ENCODE assay signal across 21 cellular contexts in the genomic region with DNA sequence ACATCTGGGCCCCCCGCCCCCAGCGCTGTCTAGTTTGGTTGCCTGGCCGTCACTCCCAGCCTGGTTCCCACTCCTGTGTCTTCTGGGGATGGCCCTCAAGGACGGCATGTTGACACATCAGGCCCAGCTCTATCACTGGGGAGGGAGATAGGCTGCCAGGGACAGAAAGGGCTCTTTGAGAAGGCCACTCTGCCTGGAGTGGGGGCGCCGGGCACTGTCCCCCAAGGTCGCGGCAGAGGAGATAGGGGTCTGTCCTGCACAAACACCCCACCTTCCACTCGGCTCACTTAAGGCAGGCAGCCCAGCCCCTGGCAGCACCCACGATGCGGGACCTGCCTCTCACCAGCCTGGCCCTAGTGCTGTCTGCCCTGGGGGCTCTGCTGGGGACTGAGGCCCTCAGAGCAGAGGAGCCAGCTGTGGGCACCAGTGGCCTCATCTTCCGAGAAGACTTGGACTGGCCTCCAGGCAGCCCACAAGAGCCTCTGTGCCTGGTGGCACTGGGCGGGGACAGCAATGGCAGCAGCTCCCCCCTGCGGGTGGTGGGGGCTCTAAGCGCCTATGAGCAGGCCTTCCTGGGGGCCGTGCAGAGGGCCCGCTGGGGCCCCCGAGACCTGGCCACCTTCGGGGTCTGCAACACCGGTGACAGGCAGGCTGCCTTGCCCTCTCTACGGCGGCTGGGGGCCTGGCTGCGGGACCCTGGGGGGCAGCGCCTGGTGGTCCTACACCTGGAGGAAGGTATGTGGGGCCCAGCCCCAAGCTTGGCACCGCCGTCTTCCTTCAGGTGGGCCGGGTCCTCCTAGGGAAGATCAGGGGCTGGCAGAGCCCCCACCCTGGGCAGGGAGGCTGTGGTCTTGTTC. TPM values are rescaled to one million over a fixed set of nuclear protein-coding genes. Genes with fewer than 3 reads are reported as not detected.
A peak's percentile ranks its signal among the peaks of the same experiment; 100 is the strongest.
DNase-seq lines count a peak whose midpoint lies in the region; ATAC-seq, FAIRE-seq and TF ChIP-seq lines count a peak whose summit lies in the region.
"Had no signal": no experiment of that assay in that cellular context is flagged by ENCODE, and none has a peak within 500 bp of the region (broad histone marks: within the 10 kb centered on the region; RNA-seq: fewer than 3 reads in every experiment).

AMH (plus strand) TSS at position 314 of the 857 bp plus-strand sequence; CDS start at position 324, 10 bp downstream.

- peaks cover 34% of the 10 kb centered on the region for H3K36me3 ChIP-seq in CD4-positive, CD25-positive, alpha-beta regulatory T cell (ENCODE audit: control insufficient read depth, insufficient read depth, low read length)

- CTCF ChIA-PET in WTC11 (lab: Charles Lee), result interaction anchor here (0.8 to 6.2 kb wide), 5 partner anchors 10 to 96 kb away, joined by 3 to 65 read pairs (median 5); partner anchors contain the start of gene PLEKHJ1

- no peak for ATAC-seq in CD4-positive, CD25-positive, alpha-beta regulatory T cell (ENCODE audit: low read depth in 2 of 2)
- ATAC-seq in WTC11, result no peak
- no peak for ATAC-seq in stimulated activated naive CD8-positive, alpha-beta T cell treated with anti-CD3 and anti-CD28 coated beads, Interleukin-15, Interleukin-2, amounts not matched to agents 100 U/mL and 50 U/mL, for 24 hours

- peaks cover 41% of the 10 kb centered on the region for H3K4me1 ChIP-seq in CD4-positive, CD25-positive, alpha-beta regulatory T cell (ENCODE audit: control insufficient read depth, insufficient read depth, low read length, poor library complexity, severe bottlenecking)
- H3K4me1 ChIP-seq: HAP-1 had no signal

- TF ChIP-seq CTCF in WTC11 (IDR thresholded peaks at IDR 0.05) (no peak), mesothelial cell of epicardium (IDR thresholded peaks at IDR 0.05; ENCODE audit: unreplicated experiment) (no peak)

- no peaks in the 10 kb centered on the region for H3K36me3 Mint-ChIP-seq in CD4-positive, CD25-positive, alpha-beta regulatory T cell
- H3K36me3 Mint-ChIP-seq in WTC11, result peaks cover 13% of the 10 kb centered on the region
- peaks cover 4% of the 10 kb centered on the region for H3K36me3 Mint-ChIP-seq in mesothelial cell of epicardium

- H3K9me3 ChIP-seq in CD4-positive, CD25-positive, alpha-beta regulatory T cell (ENCODE audit: control insufficient read depth in 2 of 2, low read length in 2 of 2), result no peaks in the 10 kb centered on the region
- H3K9me3 ChIP-seq: esophagus squamous epithelium, HAP-1, heart right ventricle, transverse colon had no signal

- no peak within 1 kb of the TSS for H3K4me3 ChIP-seq in CD4-positive, CD25-positive, alpha-beta regulatory T cell (ENCODE audit: low read depth, low read length)
- H3K4me3 ChIP-seq: HAP-1, transverse colon had no signal

- H3K27me3 Mint-ChIP-seq in CD4-positive, CD25-positive, alpha-beta regulatory T cell, result peaks cover 12% of the 10 kb centered on the region
- H3K27me3 Mint-ChIP-seq in WTC11 (ENCODE audit: low read depth) (peaks cover 33% of the 10 kb centered on the region), mesothelial cell of epicardium (ENCODE audit: low read depth) (peaks cover 17% of the 10 kb centered on the region)

- peak; percentile 34; the same call in 1 of the 2 replicates for TF ChIP-seq POLR2A in GM12892 (IDR thresholded peaks at IDR 0.05; ENCODE audit: low read depth, low read length)

- DNase-seq in CD4-positive, CD25-positive, alpha-beta regulatory T cell, result no peak
- DNase-seq in GM12892 (ENCODE audit: insufficient read length), result no peak
- DNase-seq in WTC11 (ENCODE audit: low spot score), result no peak
- DNase-seq in mesothelial cell of epicardium (ENCODE audit: low spot score in 2 of 2, unreplicated experiment in 2 of 2), result no peak
- DNase-seq in epidermal melanocyte (ENCODE audit: insufficient read length, low spot score), result no peak
- DNase-seq in T1000 (lab: John Stamatoyannopoulos, UW), result no peak
- DNase-seq in stimulated activated naive CD8-positive, alpha-beta T cell treated with anti-CD3 and anti-CD28 coated beads, Interleukin-15, Interleukin-2, amounts not matched to agents 100 U/mL and 50 U/mL, for 24 hours, result no peak
- no peak for DNase-seq in NCI-H774 (lab: John Stamatoyannopoulos, UW)
- DNase-seq: activated T-cell treated with anti-CD3 and anti-CD28 coated beads, Interleukin-2, amount 50 U/mL, for 24 hours; C1 segment of cervical spinal cord; esophagus squamous epithelium; GDM1; heart right ventricle; kidney glomerular epithelial cell; NCI-H146; NCI-H524; transverse colon had no signal

- peaks cover 0 to 15% (median 0%) of the 10 kb centered on the region in 4 donors for H3K4me1 Mint-ChIP-seq in CD4-positive, CD25-positive, alpha-beta regulatory T cell
- H3K4me1 Mint-ChIP-seq in WTC11 (peaks cover 3% of the 10 kb centered on the region; the same call in 1 of the 2 replicates), mesothelial cell of epicardium (peaks cover 3% of the 10 kb centered on the region)

- POLR2A ChIA-PET in WTC11 (lab: Charles Lee), result no interaction called here

- no peak within 1 kb of the TSS for H3K27ac Mint-ChIP-seq in CD4-positive, CD25-positive, alpha-beta regulatory T cell
- no peak within 1 kb of the TSS for H3K27ac Mint-ChIP-seq in WTC11
- H3K27ac Mint-ChIP-seq in mesothelial cell of epicardium, result peak within 1 kb of the TSS; percentile 59
- H3K27ac Mint-ChIP-seq: activated T-cell treated with anti-CD3 and anti-CD28 coated beads, Interleukin-2, amount 50 U/mL, for 24 hours; T-helper 1 cell treated with Interleukin-12 subunit alpha and Interleukin-12 subunit beta and Interleukin-4 antibody, amounts not matched to agents 30 μg/mL and 1 μg/mL, for 36 hours had no signal

- H3K4me3 Mint-ChIP-seq in CD4-positive, CD25-positive, alpha-beta regulatory T cell, result peak within 1 kb of the TSS in 3 of 4 donors; percentile 27 to 54 (median 33)
- no peak within 1 kb of the TSS for H3K4me3 Mint-ChIP-seq in WTC11
- H3K4me3 Mint-ChIP-seq in mesothelial cell of epicardium, result no peak within 1 kb of the TSS
- H3K4me3 Mint-ChIP-seq: activated T-cell treated with anti-CD3 and anti-CD28 coated beads, Interleukin-2, amount 50 U/mL, for 24 hours; T-helper 1 cell treated with Interleukin-12 subunit alpha and Interleukin-12 subunit beta and Interleukin-4 antibody, amounts not matched to agents 30 μg/mL and 1 μg/mL, for 36 hours had no signal

- H3K27me3 ChIP-seq in CD4-positive, CD25-positive, alpha-beta regulatory T cell (ENCODE audit: control insufficient read depth, insufficient read depth, low read length), result no peaks in the 10 kb centered on the region

- no peaks in the 10 kb centered on the region for H3K9me3 Mint-ChIP-seq in CD4-positive, CD25-positive, alpha-beta regulatory T cell
- H3K9me3 Mint-ChIP-seq in WTC11 (no peaks in the 10 kb centered on the region), mesothelial cell of epicardium (no peaks in the 10 kb centered on the region)
- H3K9me3 Mint-ChIP-seq: activated T-cell treated with anti-CD3 and anti-CD28 coated beads, Interleukin-2, amount 50 U/mL, for 24 hours; T-helper 1 cell treated with Interleukin-12 subunit alpha and Interleukin-12 subunit beta and Interleukin-4 antibody, amounts not matched to agents 30 μg/mL and 1 μg/mL, for 36 hours had no signal

- no peak for FAIRE-seq in GM12892 (lab: Jason Lieb, UNC)
- FAIRE-seq: colon had no signal

- no peak within 1 kb of the TSS for H3K27ac ChIP-seq in CD4-positive, CD25-positive, alpha-beta regulatory T cell (ENCODE audit: insufficient read depth, low read length, poor library complexity, severe bottlenecking)
- H3K27ac ChIP-seq: esophagus squamous epithelium, KMS-11, transverse colon had no signal

TF ChIP-seq in WTC11, 78 proteins besides CTCF, POLR2A, EP300 and RAD21 (continues in another document):
- TF ChIP-seq ZNF425 (CRISPR knock-in tag; conservative IDR thresholded peaks at IDR 0.05) (no peak), GRHL2 (CRISPR knock-in tag; IDR thresholded peaks at IDR 0.05; ENCODE audit: insufficient replicate concordance, severe bottlenecking) (no peak), IRF1 (CRISPR knock-in tag; IDR thresholded peaks at IDR 0.05) (no peak), SMAD4 (CRISPR knock-in tag; IDR thresholded peaks at IDR 0.05) (no peak), CREB1 (CRISPR knock-in tag; IDR thresholded peaks at IDR 0.05) (no peak)
- TF ChIP-seq, protein P1, sequence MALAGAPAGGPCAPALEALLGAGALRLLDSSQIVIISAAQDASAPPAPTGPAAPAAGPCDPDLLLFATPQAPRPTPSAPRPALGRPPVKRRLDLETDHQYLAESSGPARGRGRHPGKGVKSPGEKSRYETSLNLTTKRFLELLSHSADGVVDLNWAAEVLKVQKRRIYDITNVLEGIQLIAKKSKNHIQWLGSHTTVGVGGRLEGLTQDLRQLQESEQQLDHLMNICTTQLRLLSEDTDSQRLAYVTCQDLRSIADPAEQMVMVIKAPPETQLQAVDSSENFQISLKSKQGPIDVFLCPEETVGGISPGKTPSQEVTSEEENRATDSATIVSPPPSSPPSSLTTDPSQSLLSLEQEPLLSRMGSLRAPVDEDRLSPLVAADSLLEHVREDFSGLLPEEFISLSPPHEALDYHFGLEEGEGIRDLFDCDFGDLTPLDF (CRISPR knock-in tag; IDR thresholded peaks at IDR 0.05), result no peak

RNA-seq across cellular contexts. Expression of gene AMH, which starts in this region (rescaled TPM):
- 3.5 TPM for total RNA-seq in CD4-positive, CD25-positive, alpha-beta regulatory T cell
- polyA plus RNA-seq in CD4-positive, CD25-positive, alpha-beta regulatory T cell, result not detected
- polyA plus RNA-seq in GM12892 (2012; ENCODE audit: missing spikeins), result not detected
- 4.7 to 11.2 TPM (median 5.2 TPM) in 3 replicates for total RNA-seq in WTC11 (2021)
- total RNA-seq in mesothelial cell of epicardium, result 42.4 to 50.1 TPM (median 44.5 TPM) in 3 replicates

Comparison
In these comparisons a context has a peak if more than half of its experiments do, and no peak if none do; other contexts are left out.
1. H3K4me3 Mint-ChIP-seq: peak in CD4-positive, CD25-positive, alpha-beta regulatory T cell (3 of 4); none in WTC11 (single experiment) and mesothelial cell of epicardium (single experiment).